In genomic region chr1:93501399-93501798, GRCh38 we compare ENCODE assay signal across 31 cellular contexts.
"Had no signal": no experiment of that assay in that cellular context is flagged by ENCODE, and none has a peak within 500 bp of the region (broad histone marks: within the 10 kb centered on the region; RNA-seq: fewer than 3 reads in every experiment).

No MANE protein-coding gene starts in this region.

- FAIRE-seq: kidney, urothelium cell line had no signal

- DNase-seq: colonic mucosa; effector CD8-positive, alpha-beta T cell; endodermal cell; foreskin keratinocyte; heart left ventricle; kidney; mesenchymal stem cell; midbrain; naive thymus-derived CD4-positive, alpha-beta T cell; nucleus accumbens; ovary; posterior cingulate gyrus; psoas muscle; right cardiac atrium; spleen; stimulated activated CD4-positive, alpha-beta T cell treated with anti-CD3 and anti-CD28 coated beads, Interleukin-4, amount 100 ng/mL, for 4 hours; stimulated activated naive CD8-positive, alpha-beta T cell treated with anti-CD3 and anti-CD28 coated beads, Interleukin-15, Interleukin-2, amounts not matched to agents 100 U/mL and 50 U/mL, for 24 hours; substantia nigra; testis; tibial artery; upper lobe of left lung had no signal

- H3K9me3 Mint-ChIP-seq: dendritic cell treated with granulocyte-macrophage colony-stimulating factor and Interleukin-4, amounts not matched to agents 40 ng/mL and 50 ng/mL, for 4 days; nephron had no signal

- ATAC-seq: foreskin keratinocyte; gastroesophageal sphincter; heart left ventricle; left lobe of liver; naive thymus-derived CD4-positive, alpha-beta T cell; psoas muscle; right cardiac atrium; stimulated activated memory B cell treated with anti-CD40 and anti-IgM and Interleukin-4, amounts not matched to agents 10 μg/mL and 1 μg/mL and 100 μg/mL, for 72 hours; stimulated activated naive CD8-positive, alpha-beta T cell treated with anti-CD3 and anti-CD28 coated beads, Interleukin-15, Interleukin-2, amounts not matched to agents 100 U/mL and 50 U/mL, for 24 hours had no signal

- H3K36me3 Mint-ChIP-seq: naive thymus-derived CD4-positive, alpha-beta T cell had no signal

- H3K9me3 ChIP-seq: colonic mucosa, esophagus muscularis mucosa, gastroesophageal sphincter, heart left ventricle, ovary, psoas muscle, spleen, testis, tibial artery, upper lobe of left lung had no signal

- H3K27ac ChIP-seq: colonic mucosa, epithelial cell of prostate, esophagus muscularis mucosa, foreskin keratinocyte, gastroesophageal sphincter, heart left ventricle, hepatocyte, ovary, psoas muscle, skin epidermis, spleen, testis, tibial artery, upper lobe of left lung had no signal

- H3K36me3 ChIP-seq: colonic mucosa, gastroesophageal sphincter, ovary, spleen, tibial artery had no signal

- H3K4me1 ChIP-seq: esophagus muscularis mucosa, foreskin keratinocyte, gastroesophageal sphincter, psoas muscle, spleen, testis, tibial artery had no signal

- H3K27ac Mint-ChIP-seq: dendritic cell treated with granulocyte-macrophage colony-stimulating factor and Interleukin-4, amounts not matched to agents 40 ng/mL and 50 ng/mL, for 4 days; endodermal cell; naive thymus-derived CD4-positive, alpha-beta T cell; stimulated activated memory B cell treated with anti-CD40 and anti-IgM and Interleukin-4, amounts not matched to agents 10 μg/mL and 1 μg/mL and 100 μg/mL, for 72 hours had no signal

- H2AFZ ChIP-seq: hepatocyte had no signal

- H3K27me3 Mint-ChIP-seq: dendritic cell treated with granulocyte-macrophage colony-stimulating factor and Interleukin-4, amounts not matched to agents 40 ng/mL and 50 ng/mL, for 4 days; stimulated activated memory B cell treated with anti-CD40 and anti-IgM and Interleukin-4, amounts not matched to agents 10 μg/mL and 1 μg/mL and 100 μg/mL, for 72 hours had no signal

- H3K27me3 ChIP-seq: colonic mucosa, esophagus muscularis mucosa, foreskin keratinocyte, gastroesophageal sphincter, heart left ventricle, hepatocyte, ovary, spleen, testis, tibial artery, upper lobe of left lung had no signal

- H3K4me3 Mint-ChIP-seq: dendritic cell treated with granulocyte-macrophage colony-stimulating factor and Interleukin-4, amounts not matched to agents 40 ng/mL and 50 ng/mL, for 4 days; endodermal cell; naive thymus-derived CD4-positive, alpha-beta T cell; nephron; stimulated activated memory B cell treated with anti-CD40 and anti-IgM and Interleukin-4, amounts not matched to agents 10 μg/mL and 1 μg/mL and 100 μg/mL, for 72 hours had no signal

- H3K4me3 ChIP-seq: colonic mucosa, esophagus muscularis mucosa, gastroesophageal sphincter, heart left ventricle, hepatocyte, ovary, psoas muscle, skin epidermis, spleen, testis, tibial artery, upper lobe of left lung had no signal

- H3K4me2 ChIP-seq: hepatocyte had no signal
